ENCODE assay signal across 8 cellular contexts in the genomic region with DNA sequence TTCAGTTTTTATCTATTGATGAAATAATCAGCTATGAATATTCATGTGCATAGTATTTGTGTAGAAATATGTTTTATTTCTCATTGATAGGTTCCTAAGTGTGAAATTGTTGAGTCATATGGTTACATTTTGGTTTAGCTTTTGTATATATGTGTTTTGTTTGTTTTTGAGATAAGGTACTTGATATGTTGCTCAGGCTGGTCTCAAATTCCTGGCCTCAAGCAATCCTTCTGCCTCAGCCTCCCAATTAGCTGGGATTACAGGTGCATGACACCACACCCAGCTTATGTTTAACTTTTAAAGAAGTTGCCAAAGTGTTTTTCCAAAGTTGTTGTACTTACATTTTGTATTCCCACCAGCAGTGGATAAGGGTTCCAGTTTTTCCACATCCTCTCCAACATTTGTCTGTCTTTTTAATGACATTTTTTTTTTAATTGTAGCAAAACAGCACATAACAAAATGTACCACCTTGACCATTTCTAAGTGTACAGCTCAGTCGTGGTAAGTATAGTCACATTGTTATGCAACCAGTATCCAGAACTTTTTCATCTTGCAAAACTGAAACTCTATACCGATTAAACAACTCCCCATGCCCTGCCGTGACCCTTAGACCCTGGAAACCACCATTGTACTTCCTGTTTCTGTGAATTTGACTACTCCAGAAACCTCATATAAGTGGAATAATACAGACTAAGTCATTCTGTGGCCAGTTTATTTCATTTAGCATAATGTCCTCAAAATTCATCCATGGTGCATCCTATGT. TPM values are rescaled to one million over a fixed set of nuclear protein-coding genes. Genes with fewer than 3 reads are reported as not detected.
A peak's percentile ranks its signal among the peaks of the same experiment; 100 is the strongest.
DNase-seq lines count a peak whose midpoint lies in the region; ATAC-seq and TF ChIP-seq lines count a peak whose summit lies in the region.

No MANE protein-coding gene starts in this region.

- H3K9me3 ChIP-seq in heart right ventricle (no peaks in the 10 kb centered on the region), upper lobe of right lung (no peaks in the 10 kb centered on the region)

- ATAC-seq in heart right ventricle (peak in 5 of 8 donors; percentile 24 to 46 (median 37)), HG03439 (IDR thresholded peaks at IDR 0.05; ENCODE audit: unreplicated experiment) (peak; percentile 59), upper lobe of right lung (peak; percentile 89), esophagus mucosa (no peak)

- CTCF ChIA-PET in RWPE1 (lab: Yijun Ruan, JAX) = no interaction called here

- no peaks in the 10 kb centered on the region for H3K27me3 ChIP-seq in heart right ventricle
- H3K27me3 ChIP-seq in upper lobe of right lung = no peaks in the 10 kb centered on the region

- peaks cover 0 to 19% (median 0%) of the 10 kb centered on the region in 9 donors for H3K4me1 ChIP-seq in heart right ventricle
- H3K4me1 ChIP-seq in upper lobe of right lung = no peaks in the 10 kb centered on the region

- H3K36me3 ChIP-seq in heart right ventricle = no peaks in the 10 kb centered on the region
- H3K36me3 ChIP-seq in upper lobe of right lung = no peaks in the 10 kb centered on the region

- H3K27ac ChIP-seq in heart right ventricle = peak overlapping the region in 1 of 10 donors; percentile 32
- H3K27ac ChIP-seq in upper lobe of right lung = no peak overlapping the region
- H3K27ac ChIP-seq in RWPE1 = no peak overlapping the region

- POLR2A ChIA-PET in RWPE1 (lab: Yijun Ruan, JAX; ENCODE audit: low non-redundant PET) = no interaction called here

- 60 to 75% methylated on average over 3 of the region's 3 CpGs for WGBS in heart right ventricle, 2 donors

- no peak for DNase-seq in heart right ventricle
- no peak for DNase-seq in cardiac septum (ENCODE audit: low spot score)
- DNase-seq in amniotic epithelial cell (ENCODE audit: low read depth) = peak; percentile 47
- DNase-seq in upper lobe of right lung = no peak
- no peak for DNase-seq in activated T-cell treated with anti-CD3 and anti-CD28 coated beads, Interleukin-2, amount 50 U/mL, for 1 hour
- no peak for DNase-seq in RWPE1 (ENCODE audit: low spot score)

- TF ChIP-seq CTCF in heart right ventricle (IDR thresholded peaks at IDR 0.05) (no peak), upper lobe of right lung (IDR thresholded peaks at IDR 0.05) (no peak), RWPE1 (conservative IDR thresholded peaks at IDR 0.05; ENCODE audit: low read depth) (no peak)

- H3K4me3 ChIP-seq in heart right ventricle (no peak overlapping the region), upper lobe of right lung (no peak overlapping the region)

- intact Hi-C loops in heart right ventricle (cut with DNase I) = no loop called here
- intact Hi-C loops in cardiac septum (cut with DNase I) = no loop called here
- intact Hi-C loops in upper lobe of right lung (cut with DNase I) = no loop called here

RNA-seq across cellular contexts. Expression of gene UBE2D1, which starts 12.6 kb away (rescaled TPM):
- 10 to 100 TPM; 42.6 to 71.0 (median 62.0) TPM for total RNA-seq in heart right ventricle
- 10 to 100 TPM; 12.2 to 37.3 TPM for polyA plus RNA-seq in heart right ventricle
- total RNA-seq in cardiac septum = 34.7 TPM
- total RNA-seq in upper lobe of right lung = 18.2 TPM
- total RNA-seq in esophagus mucosa = 10.6 TPM

RNA-seq across cellular contexts. Expression of gene CISD1, which starts 53.3 kb away (rescaled TPM):
- total RNA-seq in heart right ventricle (100 to 1,000 TPM; 135 to 204 (median 179) TPM), cardiac septum (149 TPM), upper lobe of right lung (23.7 TPM), esophagus mucosa (32.8 TPM)
- 100 to 1,000 TPM in 1 of 2 donors, 10 to 100 TPM in 1; 34.4 to 111 TPM for polyA plus RNA-seq in heart right ventricle

RNA-seq across cellular contexts. Expression of gene IPMK, which starts 54.6 kb away (rescaled TPM):
- total RNA-seq in heart right ventricle (1 to 10 TPM; 1.8 to 5.0 (median 2.6) TPM), cardiac septum (3.0 TPM), upper lobe of right lung (5.7 TPM), esophagus mucosa (5.9 TPM)
- polyA plus RNA-seq in heart right ventricle = 1 to 10 TPM in 1 of 2 donors, under 1 TPM in 1; 0.93 to 1.3 TPM
